In genomic region chr2:9753276-9753600, GRCh38 we compare ENCODE assay signal across 1 cellular context.
A peak's percentile ranks its signal among the peaks of the same experiment; 100 is the strongest.
TF ChIP-seq lines count a peak whose summit lies in the region.

No MANE protein-coding gene starts in this region.

TF ChIP-seq in K562, 482 proteins besides CTCF, POLR2A, EP300 and RAD21 (continued from another document and continues in another):
- TF ChIP-seq TRIM25 (IDR thresholded peaks at IDR 0.05; ENCODE audit: borderline replicate concordance) (no peak), ZNF766 (CRISPR knock-in tag; conservative IDR thresholded peaks at IDR 0.05) (no peak), ZFPM2 (CRISPR knock-in tag; IDR thresholded peaks at IDR 0.05) (no peak), SIRT6 (IDR thresholded peaks at IDR 0.05; ENCODE audit: low read depth, low read length) (no peak), MEF2A (IDR thresholded peaks at IDR 0.05; ENCODE audit: control insufficient read depth, low read depth, low read length) (no peak), GABPB1 (CRISPR knock-in tag; IDR thresholded peaks at IDR 0.05) (no peak), E2F3 (CRISPR knock-in tag; IDR thresholded peaks at IDR 0.05) (no peak), FOXK2 (conservative IDR thresholded peaks at IDR 0.05 in 1 of 2, IDR thresholded peaks at IDR 0.05 in 1 of 2; ENCODE audit: low read depth in 2 of 2) (peak in 1 of 2 experiments; percentile 37; a peak in 1 of 4 replicates), POLR3G (IDR thresholded peaks at IDR 0.05; ENCODE audit: extremely low read depth, insufficient read length, insufficient replicate concordance) (no peak), CBX2 (IDR thresholded peaks at IDR 0.05; ENCODE audit: insufficient read depth, low read length, poor library complexity, severe bottlenecking) (no peak), POLR2G (IDR thresholded peaks at IDR 0.05; ENCODE audit: low read depth, low read length) (no peak), SRSF9 (IDR thresholded peaks at IDR 0.05; ENCODE audit: borderline replicate concordance, low read depth, low read length) (no peak), TRIM24 (IDR thresholded peaks at IDR 0.05) (peak in 1 of 2 experiments; percentile 63; a peak in 3 of 4 replicates), TAF15 (IDR thresholded peaks at IDR 0.05; ENCODE audit: low read depth, low read length) (no peak), ZZZ3 (IDR thresholded peaks at IDR 0.05) (no peak), ZNF395 (CRISPR knock-in tag; IDR thresholded peaks at IDR 0.05) (no peak), STAT5A (IDR thresholded peaks at IDR 0.05; ENCODE audit: borderline replicate concordance, low read length) (no peak), POLR2B (IDR thresholded peaks at IDR 0.05; ENCODE audit: low read depth, partially characterized antibody) (no peak), FOXK1 (CRISPR knock-in tag; IDR thresholded peaks at IDR 0.05; ENCODE audit: borderline replicate concordance) (no peak), ZNF184 (CRISPR knock-in tag; IDR thresholded peaks at IDR 0.05) (no peak), NONO (IDR thresholded peaks at IDR 0.05; ENCODE audit: low read depth in 2 of 2, low read length in 1 of 2) (no peak), TCFL5 (CRISPR knock-in tag; conservative IDR thresholded peaks at IDR 0.05) (no peak), ARID3B (CRISPR knock-in tag; IDR thresholded peaks at IDR 0.05; ENCODE audit: borderline replicate concordance) (no peak), ZNF277 (CRISPR knock-in tag; IDR thresholded peaks at IDR 0.05; ENCODE audit: borderline replicate concordance) (no peak), ZNF77 (CRISPR knock-in tag; IDR thresholded peaks at IDR 0.05) (no peak), CHAMP1 (IDR thresholded peaks at IDR 0.05) (no peak), PCBP1 (IDR thresholded peaks at IDR 0.05; ENCODE audit: low read depth, low read length, poor library complexity, severe bottlenecking) (no peak), ARID1B (IDR thresholded peaks at IDR 0.05) (peak; percentile 84), ELF4 (CRISPR knock-in tag; IDR thresholded peaks at IDR 0.05) (peak; percentile 79), TSHZ1 (CRISPR knock-in tag; IDR thresholded peaks at IDR 0.05) (no peak), HNRNPK (IDR thresholded peaks at IDR 0.05; ENCODE audit: low read depth, low read length, poor library complexity, severe bottlenecking) (no peak), RB1 (IDR thresholded peaks at IDR 0.05; ENCODE audit: low read depth) (0 out of 2 replicates have a peak, but pooled peaks have one; percentile 4), C11orf30 (IDR thresholded peaks at IDR 0.05; ENCODE audit: low read depth) (peak; percentile 37; the same call in 1 of the 2 replicates), TBL1XR1 (IDR thresholded peaks at IDR 0.05; ENCODE audit: low read length in 2 of 2) (0 out of 4 replicates have a peak, but pooled peaks of 1 of the 2 experiments have one; percentile 5), RFX7 (CRISPR knock-in tag; IDR thresholded peaks at IDR 0.05) (no peak), MEF2D (tag; conservative IDR thresholded peaks at IDR 0.05; ENCODE audit: low read depth) (no peak), KDM4B (IDR thresholded peaks at IDR 0.05; ENCODE audit: borderline replicate concordance in 2 of 2, low read depth in 1 of 2) (no peak), ZNF668 (CRISPR knock-in tag; IDR thresholded peaks at IDR 0.05) (no peak), ZNF12 (CRISPR knock-in tag; IDR thresholded peaks at IDR 0.05) (no peak), SNIP1 (IDR thresholded peaks at IDR 0.05; ENCODE audit: low read depth) (no peak)
